In genomic region chr6:3777695-3778461, GRCh38 we compare ENCODE assay signal across 22 cellular contexts. TPM values are rescaled to one million over a fixed set of nuclear protein-coding genes. Genes with fewer than 3 reads are reported as not detected.
A peak's percentile ranks its signal among the peaks of the same experiment; 100 is the strongest.
DNase-seq lines count a peak whose midpoint lies in the region; ATAC-seq, FAIRE-seq and TF ChIP-seq lines count a peak whose summit lies in the region.
"Had no signal": no experiment of that assay in that cellular context is flagged by ENCODE, and none has a peak within 500 bp of the region (broad histone marks: within the 10 kb centered on the region; RNA-seq: fewer than 3 reads in every experiment).

No MANE protein-coding gene starts in this region.

- H3K27me3 Mint-ChIP-seq in type B pancreatic cell: no peaks in the 10 kb centered on the region

- in situ Hi-C loops in HepG2 (cut with HindIII; ENCODE audit: extremely low pct_ligation_motif_present, low pct_unique_long_range_greater_than_20kb): no loop called here

- POLR2A ChIA-PET in HepG2 (lab: Yijun Ruan, JAX): no interaction called here

- H3K4me3 ChIP-seq in HepG2 (replicated peaks in 1 of 3; ENCODE audit: insufficient read depth in 1 of 3, low read depth in 2 of 3, low read length in 3 of 3) (no peak overlapping the region), right lobe of liver (no peak overlapping the region), ectodermal cell (ENCODE audit: insufficient read depth, low read depth, low read length) (no peak overlapping the region), uterus (no peak overlapping the region)
- H3K4me3 ChIP-seq: GM23248, SJCRH30 had no signal

- H3K9me3 Mint-ChIP-seq in type B pancreatic cell: no peaks in the 10 kb centered on the region
- H3K9me3 Mint-ChIP-seq: CD8-positive, alpha-beta T cell had no signal

- H3K4me1 Mint-ChIP-seq in type B pancreatic cell (ENCODE audit: unreplicated experiment): peaks cover 16% of the 10 kb centered on the region

- DNase-seq in HepG2 (ENCODE audit: low spot score): no peak
- DNase-seq in right lobe of liver: no peak
- peak; percentile 39 for DNase-seq in mesenteric fat pad (ENCODE audit: low spot score)
- DNase-seq in type B pancreatic cell (ENCODE audit: extremely low spot score, unreplicated experiment): no peak
- no peak for DNase-seq in uterus
- DNase-seq in EL: no peak
- no peak for DNase-seq in omental fat pad (ENCODE audit: low spot score)
- DNase-seq: 8988T; BE2C; CD8-positive, alpha-beta T cell; GF-D8; GM23248; NCI-H1092 treated with DMSO at 0.1 percent for 48 hours; NCI-H2107; NCI-H446; NCI-H69; NK-92 treated with Interleukin-12 subunit alpha and Interleukin-12 subunit beta, amount 100 ng/mL, for 24 hours; OCI-M1; SJCRH30 had no signal

- intact Hi-C loops in HepG2 (cut with micrococcal nuclease; ENCODE audit: unreplicated experiment) (no loop called here), right lobe of liver (cut with DNase I) (no loop called here), uterus (cut with DNase I; ENCODE audit: low total_unique reads) (no loop called here)

- H3K9ac ChIP-seq in HepG2 (ENCODE audit: insufficient read depth, low read depth, low read length): no peak overlapping the region
- H3K9ac ChIP-seq: GM23248 had no signal

- no peaks in the 10 kb centered on the region for H3K36me3 Mint-ChIP-seq in type B pancreatic cell
- H3K36me3 Mint-ChIP-seq: CD8-positive, alpha-beta T cell had no signal

- CTCF ChIA-PET in HepG2 (lab: Yijun Ruan, JAX; ENCODE audit: low intra/inter-chr PET ratio, low total read pairs): interaction anchor here (0.8 to 1.8 kb wide), 3 partner anchors 30 to 155 kb away, joined by 3 to 11 read pairs (median 4); no protein-coding TSS in a partner anchor

- 74% methylated on average over 18 of the region's 18 CpGs for WGBS in HepG2 (ENCODE audit: low lambda C conversion rate)
- 78% methylated on average over 12 of the region's 18 CpGs for WGBS in right lobe of liver (ENCODE audit: insufficient coverage, low coverage, low lambda C conversion rate, missing lambda C conversion rate)
- 37 to 45% methylated on average over 18 of the region's 18 CpGs for WGBS in ectodermal cell, 2 experiments

- H3K27ac ChIP-seq in HepG2 (ENCODE audit: extremely low read length, insufficient read depth, low read length) (no peak overlapping the region), right lobe of liver (no peak overlapping the region), ectodermal cell (ENCODE audit: insufficient read depth, low read depth, low read length, poor library complexity, severe bottlenecking) (peak overlapping the region; percentile 26), uterus (no peak overlapping the region)
- H3K27ac ChIP-seq: GM23248, SJCRH30 had no signal

- TF ChIP-seq POLR2A in HepG2 (IDR thresholded peaks at IDR 0.05; ENCODE audit: insufficient read depth in 1 of 2, low read depth in 2 of 2, low read length in 2 of 2) (no peak), right lobe of liver (IDR thresholded peaks at IDR 0.05) (no peak), uterus (IDR thresholded peaks at IDR 0.05) (no peak)

- FAIRE-seq in HepG2 (lab: Jason Lieb, UNC): no peak
- FAIRE-seq: D721Med, GM18507 had no signal

- H3K27me3 ChIP-seq in HepG2 (ENCODE audit: control insufficient read depth in 1 of 2, insufficient read depth in 2 of 2, low read length in 2 of 2) (no peaks in the 10 kb centered on the region; a peak in 1 of 5 replicates), right lobe of liver (no peaks in the 10 kb centered on the region), ectodermal cell (ENCODE audit: control insufficient read depth, insufficient read depth, low read length, poor library complexity, severe bottlenecking) (no peaks in the 10 kb centered on the region), uterus (no peaks in the 10 kb centered on the region)
- H3K27me3 ChIP-seq: SJCRH30 had no signal

- H4K20me1 ChIP-seq in HepG2 (ENCODE audit: insufficient read depth, low read length): no peaks in the 10 kb centered on the region

- no peak for TF ChIP-seq RAD21 in HepG2 (CRISPR knock-in tag; IDR thresholded peaks at IDR 0.05)

- H3K36me3 ChIP-seq in HepG2 (replicated peaks in 1 of 2; ENCODE audit: control insufficient read depth in 1 of 2, insufficient read depth in 2 of 2, low read length in 2 of 2) (no peaks in the 10 kb centered on the region), right lobe of liver (no peaks in the 10 kb centered on the region), ectodermal cell (ENCODE audit: control insufficient read depth, insufficient read depth, low read length) (no peaks in the 10 kb centered on the region), uterus (no peaks in the 10 kb centered on the region)
- H3K36me3 ChIP-seq: BE2C, SJCRH30 had no signal

- no peak for TF ChIP-seq EP300 in HepG2 (IDR thresholded peaks at IDR 0.05; ENCODE audit: low read depth in 2 of 2, low read length in 2 of 2)
- no peak for TF ChIP-seq EP300 in HepG2 (CRISPR knock-in tag; IDR thresholded peaks at IDR 0.05; ENCODE audit: borderline replicate concordance)

- no peaks in the 10 kb centered on the region for H3K9me3 ChIP-seq in HepG2 (ENCODE audit: low read length)
- no peaks in the 10 kb centered on the region for H3K9me3 ChIP-seq in right lobe of liver
- H3K9me3 ChIP-seq in ectodermal cell (ENCODE audit: control insufficient read depth, low read length): no peaks in the 10 kb centered on the region
- H3K9me3 ChIP-seq in uterus: no peaks in the 10 kb centered on the region
- H3K9me3 ChIP-seq: BE2C, SJCRH30 had no signal

- H3K27ac Mint-ChIP-seq in type B pancreatic cell: peak overlapping the region; percentile 52
- H3K27ac Mint-ChIP-seq: CD8-positive, alpha-beta T cell had no signal

- H3K4me3 Mint-ChIP-seq in type B pancreatic cell: no peak overlapping the region
- H3K4me3 Mint-ChIP-seq: CD8-positive, alpha-beta T cell had no signal

- peak; percentile 15 for ATAC-seq in HepG2
- no peak for ATAC-seq in right lobe of liver
- no peak for ATAC-seq in omental fat pad (ENCODE audit: low FRiP score)
- ATAC-seq: CD8-positive, alpha-beta T cell had no signal

- no peak for TF ChIP-seq CTCF in HepG2 (CRISPR knock-in tag; IDR thresholded peaks at IDR 0.05)
- no peak for TF ChIP-seq CTCF in right lobe of liver (IDR thresholded peaks at IDR 0.05)
- no peak for TF ChIP-seq CTCF in type B pancreatic cell (conservative IDR thresholded peaks at IDR 0.05)
- no peak for TF ChIP-seq CTCF in uterus (IDR thresholded peaks at IDR 0.05)
- TF ChIP-seq CTCF in omental fat pad (IDR thresholded peaks at IDR 0.05): no peak

- no TSS peak for BruUV-seq in HepG2 (replicated peaks; lab: Mats Ljungman, UMichigan)

- peaks cover 31% of the 10 kb centered on the region for H3K4me1 ChIP-seq in HepG2 (ENCODE audit: insufficient read depth, low read length)
- peaks cover 0 to 2% (median 0%) of the 10 kb centered on the region in 4 donors for H3K4me1 ChIP-seq in right lobe of liver
- peaks cover 8% of the 10 kb centered on the region for H3K4me1 ChIP-seq in ectodermal cell (ENCODE audit: control insufficient read depth, insufficient read depth, low read length)
- no peaks in the 10 kb centered on the region for H3K4me1 ChIP-seq in uterus
- H3K4me1 ChIP-seq: BE2C, SJCRH30 had no signal

- H3K4me2 ChIP-seq in HepG2 (ENCODE audit: low read depth, low read length): no peak overlapping the region

- no peak overlapping the region for H2AFZ ChIP-seq in HepG2 (ENCODE audit: low read length)
- H2AFZ ChIP-seq: GM23248 had no signal

- no peaks in the 10 kb centered on the region for H3K79me2 ChIP-seq in HepG2 (ENCODE audit: insufficient read depth, low read length)

TF ChIP-seq in HepG2, 621 proteins besides CTCF, POLR2A, EP300 and RAD21:
- TF ChIP-seq ZNF225 (CRISPR knock-in tag; IDR thresholded peaks at IDR 0.05): 0 out of 2 replicates have a peak, but pooled peaks have one; percentile 0
- peak; percentile 76; the same call in 1 of the 2 replicates for TF ChIP-seq ZNF652 (CRISPR knock-in tag; IDR thresholded peaks at IDR 0.05; ENCODE audit: borderline replicate concordance, low read depth)
- no peak for TF ChIP-seq BRD4 (CRISPR knock-in tag; IDR thresholded peaks at IDR 0.05)

RNA-seq across cellular contexts. Expression of gene PXDC1, which starts 26.4 kb away (rescaled TPM):
- total RNA-seq in HepG2 (2016; rRNA removed; fragmentation: Illumina TruSeq; extraction: Trizol): 28.6 and 32.4 TPM in 2 replicates
- total RNA-seq in HepG2 (2016; cell fraction: cytosol; rRNA removed; fragmentation: Illumina TruSeq; extraction: Trizol; ENCODE audit: low read depth): 21.2 and 24.5 TPM in 2 replicates
- total RNA-seq in HepG2 (2016; cell fraction: insoluble cytoplasmic fraction; rRNA removed; fragmentation: Illumina TruSeq; extraction: Trizol): 22.4 and 30.7 TPM in 2 replicates
- 51.6 and 61.1 TPM in 2 replicates for total RNA-seq in HepG2 (2016; cell fraction: membrane; rRNA removed; fragmentation: Illumina TruSeq; extraction: Trizol)
- 21.9 and 23.1 TPM in 2 replicates for total RNA-seq in HepG2 (2016; cell fraction: nucleus; rRNA removed; fragmentation: Illumina TruSeq; extraction: Trizol)
- polyA plus RNA-seq in HepG2 (2011; rRNA removed): 34.7 and 36.2 TPM in 2 replicates
- 22.9 and 28.7 TPM in 2 replicates for polyA plus RNA-seq in HepG2 (2011; cell fraction: cytosol; rRNA removed)
- polyA plus RNA-seq in HepG2 (2011; cell fraction: nucleus; rRNA removed): 25.6 and 30.8 TPM in 2 replicates
- 41.2 and 50.7 TPM in 2 replicates for polyA plus RNA-seq in HepG2 (2012)
- 23.8 and 29.3 TPM in 2 replicates for polyA plus RNA-seq in HepG2 (2016; cell fraction: cytosol; fragmentation: Illumina TruSeq; extraction: Trizol; ENCODE audit: low read depth)
- polyA plus RNA-seq in HepG2 (2016; cell fraction: insoluble cytoplasmic fraction; fragmentation: Illumina TruSeq; extraction: Trizol; ENCODE audit: low read depth): 31.8 and 38.3 TPM in 2 replicates
- 53.7 and 59.4 TPM in 2 replicates for polyA plus RNA-seq in HepG2 (2016; cell fraction: membrane; fragmentation: Illumina TruSeq; extraction: Trizol; ENCODE audit: low read depth)
- polyA plus RNA-seq in HepG2 (2016; cell fraction: nucleus; fragmentation: Illumina TruSeq; extraction: Trizol; ENCODE audit: insufficient read depth, low read depth): 39.1 and 43.2 TPM in 2 replicates
- 3.0 and 49.7 TPM in 2 replicates for polyA minus RNA-seq in HepG2 (2011; rRNA and poly(A)+ RNA removed; ENCODE audit: low replicate concordance)
- 24.8 and 27.3 TPM in 2 replicates for polyA minus RNA-seq in HepG2 (2011; cell fraction: cytosol; rRNA and poly(A)+ RNA removed)
- polyA minus RNA-seq in HepG2 (2011; cell fraction: nucleus; rRNA and poly(A)+ RNA removed): 11.2 and 12.4 TPM in 2 replicates
- total RNA-seq in right lobe of liver: 100 to 1,000 TPM in 3 of 6 experiments, 10 to 100 TPM in 3; 50.5 to 250 (median 97.5) TPM
- polyA plus RNA-seq in ectodermal cell (2013, experiment 1 of 4): 3.7 TPM
- polyA plus RNA-seq in ectodermal cell (2013, experiment 2 of 4): 4.0 TPM
- 3.5 TPM for polyA plus RNA-seq in ectodermal cell (2013, experiment 3 of 4)
- polyA plus RNA-seq in ectodermal cell (2013, experiment 4 of 4): 3.7 TPM
- 133 TPM for total RNA-seq in mesenteric fat pad
- 23.6 and 57.2 TPM in 2 replicates for total RNA-seq in type B pancreatic cell (ENCODE audit: low replicate concordance)
- total RNA-seq in uterus: 10 to 100 TPM; 15.6 to 42.4 (median 31.0) TPM
- 100 to 1,000 TPM; 106 to 205 (median 122) TPM for total RNA-seq in omental fat pad
